ENCODE assay signal across 1 cellular context in genomic region chr6:149317656-149318571, GRCh38.
TF ChIP-seq lines count a peak whose summit lies in the region.

Gene TAB2 (plus strand): TSS chr6:149317712. CDS start chr6:149369998, 52,286 bp downstream.

TF ChIP-seq in HepG2, 621 proteins besides CTCF, POLR2A, EP300 and RAD21 (continued from another document):
- TF ChIP-seq THAP9 (CRISPR knock-in tag; IDR thresholded peaks at IDR 0.05; ENCODE audit: borderline replicate concordance) (0 out of 2 replicates have a peak, but pooled peaks have one; percentile 4), ATF7-NPFF (CRISPR knock-in tag; IDR thresholded peaks at IDR 0.05; ENCODE audit: low read depth) (peak; percentile 24; the same call in 1 of the 2 replicates), LCORL (IDR thresholded peaks at IDR 0.05) (no peak), LCORL (CRISPR knock-in tag; IDR thresholded peaks at IDR 0.05) (0 out of 2 replicates have a peak, but pooled peaks have one; percentile 17), MTF2 (CRISPR knock-in tag; IDR thresholded peaks at IDR 0.05; ENCODE audit: borderline replicate concordance) (no peak), CSRNP1 (CRISPR knock-in tag; IDR thresholded peaks at IDR 0.05) (0 out of 2 replicates have a peak, but pooled peaks have one; percentile 12), ZNF687 (CRISPR knock-in tag; IDR thresholded peaks at IDR 0.05) (peak; percentile 32; the same call in 1 of the 2 replicates), NFYB (CRISPR knock-in tag; IDR thresholded peaks at IDR 0.05) (no peak), RELA (CRISPR knock-in tag; IDR thresholded peaks at IDR 0.05) (no peak), MATR3 (CRISPR knock-in tag; IDR thresholded peaks at IDR 0.05) (no peak), SAP130 (CRISPR knock-in tag; IDR thresholded peaks at IDR 0.05; ENCODE audit: low read depth) (peak; percentile 9; the same call in 1 of the 2 replicates), ZXDC (CRISPR knock-in tag; IDR thresholded peaks at IDR 0.05) (0 out of 2 replicates have a peak, but pooled peaks have one; percentile 69), ZNF746 (CRISPR knock-in tag; IDR thresholded peaks at IDR 0.05) (peak; percentile 20; the same call in 1 of the 2 replicates), ZNF720 (CRISPR knock-in tag; IDR thresholded peaks at IDR 0.05) (no peak), NR2C2 (CRISPR knock-in tag; IDR thresholded peaks at IDR 0.05; ENCODE audit: borderline replicate concordance) (peak; percentile 12; the same call in 1 of the 2 replicates), PHF20 (CRISPR knock-in tag; IDR thresholded peaks at IDR 0.05) (peak; percentile 48), ZNF160 (CRISPR knock-in tag; IDR thresholded peaks at IDR 0.05) (0 out of 2 replicates have a peak, but pooled peaks have one; percentile 12)
